9 cellular contexts compared by ENCODE assay signal in the genomic region with DNA sequence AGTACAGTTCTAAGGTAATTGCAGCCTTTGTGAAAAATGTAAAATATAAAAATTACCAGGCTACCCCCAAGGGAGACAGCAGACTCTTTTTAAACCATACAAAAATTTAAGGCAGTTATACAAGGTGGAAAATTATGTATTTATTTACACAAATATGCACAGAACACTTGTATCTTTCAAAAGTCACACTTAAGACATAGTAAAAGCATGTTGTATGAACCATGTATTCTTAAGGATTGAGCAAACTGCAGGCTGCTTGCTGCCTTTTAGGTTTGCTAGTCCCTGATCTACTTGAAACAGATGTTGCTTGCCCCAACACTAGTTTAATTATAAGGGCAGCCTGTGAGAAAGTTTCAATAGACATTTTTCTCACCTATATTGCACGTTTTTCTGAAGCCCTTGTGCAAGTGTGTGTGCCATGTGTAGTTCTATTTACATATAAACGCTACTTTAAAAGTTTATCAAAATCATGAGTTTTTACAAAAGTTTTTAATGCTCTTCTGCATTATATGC.
DNase-seq lines count a peak whose midpoint lies in the region; ATAC-seq and TF ChIP-seq lines count a peak whose summit lies in the region.
"Had no signal": no experiment of that assay in that cellular context is flagged by ENCODE, and none has a peak within 500 bp of the region (broad histone marks: within the 10 kb centered on the region; RNA-seq: fewer than 3 reads in every experiment).

No MANE protein-coding gene starts in this region.

- DNase-seq in heart left ventricle, result no peak
- no peak for DNase-seq in left ventricle myocardium superior
- DNase-seq in activated naive CD8-positive, alpha-beta T cell treated with anti-CD3 and anti-CD28 coated beads for 36 hours, result no peak
- DNase-seq in kidney tubule cell (ENCODE audit: low spot score), result peak; percentile 5
- DNase-seq in upper lobe of left lung, result no peak
- DNase-seq in SW480 (ENCODE audit: low spot score), result no peak
- no peak for DNase-seq in mucosa of gallbladder (ENCODE audit: low spot score)
- DNase-seq in mesenteric fat pad (ENCODE audit: low spot score), result no peak

- H3K36me3 ChIP-seq in heart left ventricle (peaks cover 0 to 19% (median 8%) of the 10 kb centered on the region in 9 donors), upper lobe of left lung (peaks cover 0 to 14% (median 0%) of the 10 kb centered on the region in 4 donors)
- H3K36me3 ChIP-seq: neutrophil had no signal

- H3K27ac Mint-ChIP-seq in activated naive CD8-positive, alpha-beta T cell treated with anti-CD3 and anti-CD28 coated beads for 36 hours, result peak overlapping the region; percentile 98

- H3K4me3 Mint-ChIP-seq in activated naive CD8-positive, alpha-beta T cell treated with anti-CD3 and anti-CD28 coated beads for 36 hours, result peak overlapping the region; percentile 97

- peaks cover 37% of the 10 kb centered on the region for H3K4me1 Mint-ChIP-seq in activated naive CD8-positive, alpha-beta T cell treated with anti-CD3 and anti-CD28 coated beads for 36 hours

- TF ChIP-seq POLR2A in heart left ventricle (IDR thresholded peaks at IDR 0.05) (no peak), upper lobe of left lung (IDR thresholded peaks at IDR 0.05) (no peak)

- H3K9me3 Mint-ChIP-seq in activated naive CD8-positive, alpha-beta T cell treated with anti-CD3 and anti-CD28 coated beads for 36 hours, result no peaks in the 10 kb centered on the region

- ATAC-seq in heart left ventricle (no peak), left ventricle myocardium superior (no peak), upper lobe of left lung (ENCODE audit: low FRiP score in 2 of 2) (no peak)

- H3K36me3 Mint-ChIP-seq in activated naive CD8-positive, alpha-beta T cell treated with anti-CD3 and anti-CD28 coated beads for 36 hours, result peaks cover 41% of the 10 kb centered on the region

- peaks cover 5% of the 10 kb centered on the region for H3K27me3 Mint-ChIP-seq in activated naive CD8-positive, alpha-beta T cell treated with anti-CD3 and anti-CD28 coated beads for 36 hours

- H3K27ac ChIP-seq in heart left ventricle, result peak overlapping the region in 5 of 12 donors; percentile 13 to 94 (median 91)
- peak overlapping the region in 3 of 4 donors; percentile 91 to 93 (median 92) for H3K27ac ChIP-seq in upper lobe of left lung

- no peak for TF ChIP-seq EP300 in upper lobe of left lung (IDR thresholded peaks at IDR 0.05)

- intact Hi-C loops in heart left ventricle (cut with DNase I) (loop anchor here in 6 of 10 donors (2.0 to 10.0 kb wide), 4 partner anchors 72 to 405 kb away; a partner anchor contains a TSS), left ventricle myocardium superior (cut with micrococcal nuclease) (no loop called here)

- peaks cover 3 to 29% (median 20%) of the 10 kb centered on the region in 12 donors for H3K4me1 ChIP-seq in heart left ventricle
- peaks cover 20 to 35% (median 26%) of the 10 kb centered on the region in 4 donors for H3K4me1 ChIP-seq in upper lobe of left lung

- no peaks in the 10 kb centered on the region for H3K27me3 ChIP-seq in heart left ventricle
- H3K27me3 ChIP-seq in upper lobe of left lung, result no peaks in the 10 kb centered on the region
- H3K27me3 ChIP-seq: neutrophil had no signal

- H3K4me3 ChIP-seq in heart left ventricle (peak overlapping the region in 9 of 12 donors; percentile 72 to 82 (median 77)), upper lobe of left lung (peak overlapping the region in 3 of 4 donors; percentile 67 to 80 (median 76))

- 35 to 57% (median 46%) methylated on average over 2 of the region's 2 CpGs for WGBS in heart left ventricle, 4 donors
- WGBS in upper lobe of left lung, 2 donors, result 25 to 29% methylated on average over 2 of the region's 2 CpGs

- TF ChIP-seq CTCF in heart left ventricle (IDR thresholded peaks at IDR 0.05) (no peak), upper lobe of left lung (IDR thresholded peaks at IDR 0.05) (no peak)

- H3K9me3 ChIP-seq in heart left ventricle (no peaks in the 10 kb centered on the region), upper lobe of left lung (no peaks in the 10 kb centered on the region)
- H3K9me3 ChIP-seq: neutrophil had no signal
